ENCODE assay signal across 12 cellular contexts in the genomic region with DNA sequence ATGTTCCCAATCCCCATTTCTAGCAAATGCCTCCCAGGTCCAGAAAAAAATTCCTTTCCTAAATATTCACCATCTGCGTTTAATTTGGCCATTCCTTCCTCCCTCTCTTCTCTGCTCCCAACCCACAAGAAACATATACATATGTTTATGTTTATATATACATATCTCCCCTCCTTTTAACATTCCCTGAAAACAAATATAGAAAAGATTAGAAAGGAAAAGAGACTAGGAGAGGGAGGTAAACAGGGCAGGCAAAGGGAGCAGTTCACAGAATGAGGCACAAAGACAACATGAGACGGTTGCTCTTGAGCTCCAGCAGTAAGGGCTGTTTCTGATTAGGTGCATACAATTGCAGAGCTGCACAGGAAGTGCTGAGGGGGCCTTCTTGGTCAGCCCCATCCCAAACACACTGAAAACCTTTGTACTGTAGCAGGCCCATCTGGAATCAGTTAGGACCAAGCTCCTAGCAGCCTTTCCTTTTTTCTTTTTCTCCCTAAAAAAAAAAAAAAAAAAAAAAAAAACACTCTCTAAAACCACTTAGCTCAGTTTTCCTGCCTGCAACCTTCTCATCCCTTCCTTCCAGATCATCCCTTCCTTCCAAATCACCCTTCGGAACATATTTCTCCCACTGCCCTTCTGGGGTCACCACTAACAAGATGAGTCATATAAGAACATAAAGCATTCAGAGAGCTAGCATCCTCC. TPM values are rescaled to one million over a fixed set of nuclear protein-coding genes. Genes with fewer than 3 reads are reported as not detected.
DNase-seq lines count a peak whose midpoint lies in the region; ATAC-seq and TF ChIP-seq lines count a peak whose summit lies in the region.
"Had no signal": no experiment of that assay in that cellular context is flagged by ENCODE, and none has a peak within 500 bp of the region (broad histone marks: within the 10 kb centered on the region; RNA-seq: fewer than 3 reads in every experiment).

No MANE protein-coding gene starts in this region.

- peaks cover 15% of the 10 kb centered on the region for H3K27me3 Mint-ChIP-seq in activated CD4-positive, alpha-beta memory T cell treated with anti-CD3 and anti-CD28 coated beads for 36 hours
- H3K27me3 Mint-ChIP-seq: stimulated activated naive CD8-positive, alpha-beta T cell treated with anti-CD3 and anti-CD28 coated beads, Interleukin-15, amount 100 ng/mL, for 72 hours had no signal

- peaks cover 90% of the 10 kb centered on the region for H3K79me2 ChIP-seq in hepatocyte

- peaks cover 6% of the 10 kb centered on the region for H4K20me1 ChIP-seq in hepatocyte (ENCODE audit: insufficient read depth, poor library complexity, severe bottlenecking)

- peak overlapping the region; percentile 55 for H3K9ac ChIP-seq in adipocyte (ENCODE audit: low read length)

- 28% methylated on average over 3 of the region's 3 CpGs for WGBS in hepatocyte (ENCODE audit: low lambda C conversion rate, missing lambda C conversion rate)

- intact Hi-C loops in tibial artery (cut with DNase I; ENCODE audit: low total_unique reads) = no loop called here
- intact Hi-C loops in activated CD4-positive, alpha-beta memory T cell treated with anti-CD3 and anti-CD28 coated beads for 36 hours (cut with micrococcal nuclease) = no loop called here

- no peaks in the 10 kb centered on the region for H3K27me3 ChIP-seq in adipocyte (replicated peaks; ENCODE audit: control insufficient read depth, insufficient read depth, low read length)
- no peaks in the 10 kb centered on the region for H3K27me3 ChIP-seq in hepatocyte
- H3K27me3 ChIP-seq in tibial artery = no peaks in the 10 kb centered on the region

- no peaks in the 10 kb centered on the region for H3K9me3 ChIP-seq in adipocyte (ENCODE audit: control insufficient read depth, low read length)
- H3K9me3 ChIP-seq in hepatocyte (ENCODE audit: low read depth) = no peaks in the 10 kb centered on the region
- H3K9me3 ChIP-seq in tibial artery = no peaks in the 10 kb centered on the region

- H3K4me1 ChIP-seq in adipocyte (ENCODE audit: control insufficient read depth, insufficient read depth, low read length) = peaks cover 40% of the 10 kb centered on the region
- H3K4me1 ChIP-seq in hepatocyte (ENCODE audit: insufficient read depth) = peaks cover 42% of the 10 kb centered on the region
- peaks cover 0 to 83% (median 47%) of the 10 kb centered on the region in 4 donors for H3K4me1 ChIP-seq in tibial artery

- H3K4me1 Mint-ChIP-seq in activated CD4-positive, alpha-beta memory T cell treated with anti-CD3 and anti-CD28 coated beads for 36 hours (ENCODE audit: low read depth) = no peaks in the 10 kb centered on the region
- H3K4me1 Mint-ChIP-seq: stimulated activated naive CD8-positive, alpha-beta T cell treated with anti-CD3 and anti-CD28 coated beads, Interleukin-15, amount 100 ng/mL, for 72 hours had no signal

- no peak overlapping the region for H3K4me3 Mint-ChIP-seq in activated CD4-positive, alpha-beta memory T cell treated with anti-CD3 and anti-CD28 coated beads for 36 hours
- H3K4me3 Mint-ChIP-seq: stimulated activated naive CD8-positive, alpha-beta T cell treated with anti-CD3 and anti-CD28 coated beads, Interleukin-15, amount 100 ng/mL, for 72 hours had no signal

- H3K9me3 Mint-ChIP-seq in activated CD4-positive, alpha-beta memory T cell treated with anti-CD3 and anti-CD28 coated beads for 36 hours = no peaks in the 10 kb centered on the region
- H3K9me3 Mint-ChIP-seq: stimulated activated naive CD8-positive, alpha-beta T cell treated with anti-CD3 and anti-CD28 coated beads, Interleukin-15, amount 100 ng/mL, for 72 hours had no signal

- H3K36me3 ChIP-seq in adipocyte (ENCODE audit: control insufficient read depth, insufficient read depth, low read length, severe bottlenecking) (no peaks in the 10 kb centered on the region), hepatocyte (replicated peaks; ENCODE audit: insufficient read depth, low read depth) (no peaks in the 10 kb centered on the region), tibial artery (no peaks in the 10 kb centered on the region)

- H3K9me2 ChIP-seq in hepatocyte (replicated peaks; ENCODE audit: insufficient read depth) = no peaks in the 10 kb centered on the region

- no peaks in the 10 kb centered on the region for H3K36me3 Mint-ChIP-seq in activated CD4-positive, alpha-beta memory T cell treated with anti-CD3 and anti-CD28 coated beads for 36 hours

- H3K27ac ChIP-seq in hepatocyte (peak overlapping the region; percentile 95), tibial artery (peak overlapping the region; percentile 82 to 83)

- no peak overlapping the region for H3K4me3 ChIP-seq in adipocyte (ENCODE audit: low read length)
- H3K4me3 ChIP-seq in hepatocyte = no peak overlapping the region
- no peak overlapping the region for H3K4me3 ChIP-seq in tibial artery

- POLR2A ChIA-PET in activated CD4-positive, alpha-beta memory T cell treated with anti-CD3 and anti-CD28 coated beads for 36 hours (lab: Charles Lee) = interaction anchor here (0.5 kb wide), 1 partner anchor 44 kb away, joined by 3 read pairs; no protein-coding TSS in a partner anchor

- ATAC-seq in GM18502 (IDR thresholded peaks at IDR 0.05; ENCODE audit: poor library complexity, unreplicated experiment) = no peak
- ATAC-seq: stimulated activated naive CD8-positive, alpha-beta T cell treated with anti-CD3 and anti-CD28 coated beads, Interleukin-15, amount 100 ng/mL, for 72 hours had no signal

- H3K4me2 ChIP-seq in hepatocyte = peak overlapping the region; percentile 63

- H3K27ac Mint-ChIP-seq in activated CD4-positive, alpha-beta memory T cell treated with anti-CD3 and anti-CD28 coated beads for 36 hours = no peak overlapping the region
- H3K27ac Mint-ChIP-seq: stimulated activated naive CD8-positive, alpha-beta T cell treated with anti-CD3 and anti-CD28 coated beads, Interleukin-15, amount 100 ng/mL, for 72 hours had no signal

- CTCF ChIA-PET in activated CD4-positive, alpha-beta memory T cell treated with anti-CD3 and anti-CD28 coated beads for 36 hours (lab: Charles Lee) = no interaction called here

- TF ChIP-seq CTCF in hepatocyte (IDR thresholded peaks at IDR 0.05; ENCODE audit: poor library complexity) (no peak), tibial artery (IDR thresholded peaks at IDR 0.05) (no peak)

- peak; percentile 1 for DNase-seq in NCI-H1436 (lab: John Stamatoyannopoulos, UW)
- no peak for DNase-seq in NCI-H1436 treated with DMSO at 0.1 percent for 48 hours (lab: John Stamatoyannopoulos, UW)
- peak; percentile 94 for DNase-seq in adipocyte (ENCODE audit: low read depth)
- peak; percentile 77 for DNase-seq in hepatocyte (ENCODE audit: low spot score)
- no peak for DNase-seq in tibial artery
- DNase-seq in activated CD4-positive, alpha-beta memory T cell treated with anti-CD3 and anti-CD28 coated beads for 36 hours = no peak
- DNase-seq in NCI-H524 treated with DMSO at 0.1 percent for 48 hours (lab: John Stamatoyannopoulos, UW) = no peak
- DNase-seq: AML-193; effector memory CD4-positive, alpha-beta T cell; Karpas-422; stimulated activated naive CD8-positive, alpha-beta T cell treated with anti-CD3 and anti-CD28 coated beads, Interleukin-15, amount 100 ng/mL, for 72 hours had no signal

- H2AFZ ChIP-seq in hepatocyte = no peak overlapping the region

RNA-seq across cellular contexts. Expression of gene RBFOX2, which starts 57.1 kb away (rescaled TPM):
- total RNA-seq in hepatocyte = 94.7 and 133 TPM in 2 replicates
- polyA plus RNA-seq in hepatocyte = 76.7 and 84.2 TPM in 2 replicates
- 1 to 10 TPM; 4.3 to 4.6 TPM for total RNA-seq in activated CD4-positive, alpha-beta memory T cell treated with anti-CD3 and anti-CD28 coated beads for 36 hours

Comparison
In these comparisons a context has a peak if more than half of its experiments do, and no peak if none do; other contexts are left out.
1. DNase-seq: peak in NCI-H1436 (single experiment), adipocyte (single experiment) and hepatocyte (single experiment); none in NCI-H1436 treated with DMSO at 0.1 percent for 48 hours (single experiment), tibial artery (0 of 2), activated CD4-positive, alpha-beta memory T cell treated with anti-CD3 and anti-CD28 coated beads for 36 hours (single experiment) and NCI-H524 treated with DMSO at 0.1 percent for 48 hours (single experiment).
2. RNA of gene RBFOX2, which starts 57.1 kb away (total RNA-seq): 94.7 to 133 TPM in hepatocyte; 4.3 to 4.6 TPM in activated CD4-positive, alpha-beta memory T cell treated with anti-CD3 and anti-CD28 coated beads for 36 hours; every median in the first group is over 10 times any median in the second.